Comparison of ENCODE assay signal across 12 cellular contexts in genomic region chr7:92737706-92738105, GRCh38.
DNase-seq lines count a peak whose midpoint lies in the region; ATAC-seq and TF ChIP-seq lines count a peak whose summit lies in the region.
"Had no signal": no experiment of that assay in that cellular context is flagged by ENCODE, and none has a peak within 500 bp of the region (broad histone marks: within the 10 kb centered on the region; RNA-seq: fewer than 3 reads in every experiment).

No MANE protein-coding gene starts in this region.

- POLR2A ChIA-PET in Caco-2 (lab: Charles Lee): no interaction called here

- in situ Hi-C loops in G401 (cut with HindIII; ENCODE audit: low sequenced_read_pairs): no loop called here

- no peaks in the 10 kb centered on the region; the same call in 1 of the 2 replicates for H3K36me3 ChIP-seq in Caco-2 (ENCODE audit: control insufficient read depth, insufficient read depth, low read length)

- CTCF ChIA-PET in Caco-2 (lab: Charles Lee): interaction anchor here (1.5 kb wide), 1 partner anchor 40 kb away, joined by 3 read pairs; no protein-coding TSS in a partner anchor

- peaks cover 47% of the 10 kb centered on the region for H3K4me1 ChIP-seq in Caco-2

- H3K27me3 ChIP-seq in Caco-2 (replicated peaks; ENCODE audit: control insufficient read depth, insufficient read depth, low read length): no peaks in the 10 kb centered on the region

- ATAC-seq in GM18909 (IDR thresholded peaks at IDR 0.05; ENCODE audit: poor library complexity, unreplicated experiment) (peak; percentile 91), HG02610 (IDR thresholded peaks at IDR 0.05; ENCODE audit: unreplicated experiment) (peak; percentile 86), HG03520 (IDR thresholded peaks at IDR 0.05; ENCODE audit: unreplicated experiment) (peak; percentile 89)

- H3K4me1 Mint-ChIP-seq in Caco-2 (ENCODE audit: low read depth, unreplicated experiment): peaks cover 50% of the 10 kb centered on the region
- peaks cover 3 to 7% of the 10 kb centered on the region in 2 donors for H3K4me1 Mint-ChIP-seq in immature natural killer cell

- no peak for TF ChIP-seq CTCF in Caco-2 (IDR thresholded peaks at IDR 0.05; ENCODE audit: insufficient read depth in 1 of 2, low read depth in 1 of 2, low read length in 1 of 2, severe bottlenecking in 1 of 2, unreplicated experiment in 1 of 2)

- H3K4me3 Mint-ChIP-seq in Caco-2 (ENCODE audit: unreplicated experiment) (no peak overlapping the region), immature natural killer cell (no peak overlapping the region)

- H3K4me3 ChIP-seq in Caco-2 (ENCODE audit: low read depth, low read length): no peak overlapping the region

- no TSS peak for BruUV-seq in Caco-2 (replicated peaks; lab: Mats Ljungman, UMichigan)

- H3K9me3 ChIP-seq in Caco-2: no peaks in the 10 kb centered on the region

- no peaks in the 10 kb centered on the region for H3K27me3 Mint-ChIP-seq in Caco-2 (ENCODE audit: insufficient read depth, unreplicated experiment)
- H3K27me3 Mint-ChIP-seq in immature natural killer cell (ENCODE audit: low read depth in 3 of 3): no peaks in the 10 kb centered on the region

- H3K27ac Mint-ChIP-seq in Caco-2 (ENCODE audit: unreplicated experiment): peak overlapping the region; percentile 64
- no peak overlapping the region for H3K27ac Mint-ChIP-seq in immature natural killer cell

- no peaks in the 10 kb centered on the region for H3K9me3 Mint-ChIP-seq in Caco-2 (ENCODE audit: unreplicated experiment)
- H3K9me3 Mint-ChIP-seq in immature natural killer cell: no peaks in the 10 kb centered on the region

- no peak for DNase-seq in Caco-2
- DNase-seq in immature natural killer cell: no peak
- DNase-seq in G401 (ENCODE audit: low spot score): no peak
- no peak for DNase-seq in DMS53 (lab: John Stamatoyannopoulos, UW)
- no peak for DNase-seq in GM19240 (ENCODE audit: insufficient read length, low spot score)
- DNase-seq: activated effector memory CD4-positive, alpha-beta T cell treated with Interleukin-2 at 50 U/mL for 16 hours; C1 segment of cervical spinal cord; effector CD4-positive, alpha-beta T cell; NCI-H1694 treated with DMSO at 0.1 percent for 48 hours had no signal

- intact Hi-C loops in Caco-2 (cut with micrococcal nuclease; ENCODE audit: unreplicated experiment): no loop called here

- H3K36me3 Mint-ChIP-seq in Caco-2 (ENCODE audit: insufficient read depth, unreplicated experiment) (peaks cover 56% of the 10 kb centered on the region), immature natural killer cell (peaks cover 0 to 13% (median 0%) of the 10 kb centered on the region in 3 donors)
